9 cellular contexts compared by ENCODE assay signal in genomic region chr9:98380065-98380681, GRCh38.
DNase-seq lines count a peak whose midpoint lies in the region; ATAC-seq and TF ChIP-seq lines count a peak whose summit lies in the region.
"Had no signal": no experiment of that assay in that cellular context is flagged by ENCODE, and none has a peak within 500 bp of the region (broad histone marks: within the 10 kb centered on the region; RNA-seq: fewer than 3 reads in every experiment).

No MANE protein-coding gene starts in this region.

- peaks cover 2% of the 10 kb centered on the region for H3K4me1 ChIP-seq in mammary epithelial cell (ENCODE audit: insufficient read depth, low read length)
- H3K4me1 ChIP-seq in upper lobe of left lung: peaks cover 0 to 9% (median 4%) of the 10 kb centered on the region in 4 donors
- no peaks in the 10 kb centered on the region for H3K4me1 ChIP-seq in MM.1S (ENCODE audit: low read length)

- in situ Hi-C loops in mammary epithelial cell (cut with MboI; ENCODE audit: low sequenced_read_pairs in 2 of 2): no loop called here

- dilution Hi-C loops in mammary epithelial cell (cut with HindIII; ENCODE audit: low sequenced_read_pairs): no loop called here

- H3K27ac Mint-ChIP-seq in MCF 10A (ENCODE audit: low read depth, unreplicated experiment): no peak overlapping the region

- H3K9me2 ChIP-seq in MM.1S (replicated peaks; ENCODE audit: insufficient read depth, low read length): no peaks in the 10 kb centered on the region

- TF ChIP-seq EP300 in upper lobe of left lung (IDR thresholded peaks at IDR 0.05): no peak

- H2AFZ ChIP-seq in mammary epithelial cell (ENCODE audit: low read depth, low read length) (peak overlapping the region; percentile 63), MM.1S (ENCODE audit: low read length) (no peak overlapping the region)

- ATAC-seq in upper lobe of left lung (ENCODE audit: low FRiP score in 2 of 2) (peak; percentile 16 to 35), GM18909 (IDR thresholded peaks at IDR 0.05; ENCODE audit: poor library complexity, unreplicated experiment) (no peak)

- H3K27ac ChIP-seq in mammary epithelial cell (ENCODE audit: insufficient read depth, low read depth, low read length): no peak overlapping the region
- H3K27ac ChIP-seq in upper lobe of left lung: no peak overlapping the region
- no peak overlapping the region for H3K27ac ChIP-seq in MM.1S (ENCODE audit: low read length)

- no peak overlapping the region for H3K4me3 Mint-ChIP-seq in MCF 10A (ENCODE audit: unreplicated experiment)
- H3K4me3 Mint-ChIP-seq: CD4-positive, CD25-positive, alpha-beta regulatory T cell had no signal

- TF ChIP-seq CTCF in mammary epithelial cell (conservative IDR thresholded peaks at IDR 0.05 in 1 of 2, IDR thresholded peaks at IDR 0.05 in 1 of 2; ENCODE audit: extremely low read depth in 1 of 2, insufficient read depth in 1 of 2, low read depth in 1 of 2, low read length in 2 of 2) (no peak), MCF 10A (IDR thresholded peaks at IDR 0.05; ENCODE audit: unreplicated experiment) (no peak), fibroblast of pulmonary artery (IDR thresholded peaks at IDR 0.05; ENCODE audit: low read length, missing control alignments) (no peak), upper lobe of left lung (IDR thresholded peaks at IDR 0.05) (no peak), MM.1S (IDR thresholded peaks at IDR 0.05; ENCODE audit: low read length) (no peak)

- no peak for DNase-seq in mammary epithelial cell
- no peak for DNase-seq in MCF 10A (ENCODE audit: unreplicated experiment)
- DNase-seq in NCI-H226: peak; percentile 51
- peak; percentile 83 for DNase-seq in fibroblast of pulmonary artery (ENCODE audit: low read depth)
- DNase-seq in upper lobe of left lung: no peak
- DNase-seq in MM.1S: no peak
- DNase-seq in cerebellum (ENCODE audit: low spot score): no peak
- DNase-seq: CD4-positive, CD25-positive, alpha-beta regulatory T cell had no signal

- H3K9me3 ChIP-seq in mammary epithelial cell (replicated peaks; ENCODE audit: insufficient read depth, low read length) (no peaks in the 10 kb centered on the region), upper lobe of left lung (no peaks in the 10 kb centered on the region), MM.1S (replicated peaks; ENCODE audit: insufficient read depth, low read length) (no peaks in the 10 kb centered on the region)

- POLR2A ChIA-PET in MCF 10A (lab: Yijun Ruan, JAX): interaction anchor here (0.5 to 0.9 kb wide), 2 partner anchors 17 to 165 kb away, joined by 3 read pairs; no protein-coding TSS in a partner anchor

- no peaks in the 10 kb centered on the region for H3K36me3 Mint-ChIP-seq in MCF 10A (ENCODE audit: insufficient read depth, unreplicated experiment)
- H3K36me3 Mint-ChIP-seq: CD4-positive, CD25-positive, alpha-beta regulatory T cell had no signal

- WGBS in mammary epithelial cell (ENCODE audit: low coverage, missing lambda C conversion rate): 73% methylated on average over 11 of the region's 19 CpGs
- 47 to 61% methylated on average over 7 to 19 of the region's 19 CpGs for WGBS in upper lobe of left lung, 2 donors

- no peak overlapping the region for H3K4me2 ChIP-seq in mammary epithelial cell (ENCODE audit: insufficient read depth, low read depth, low read length)
- no peak overlapping the region for H3K4me2 ChIP-seq in MM.1S (ENCODE audit: low read depth, low read length)

- no peaks in the 10 kb centered on the region for H3K36me3 ChIP-seq in mammary epithelial cell (ENCODE audit: insufficient read depth, low read length)
- H3K36me3 ChIP-seq in upper lobe of left lung: no peaks in the 10 kb centered on the region
- H3K36me3 ChIP-seq in MM.1S (replicated peaks; ENCODE audit: insufficient read depth, low read length): no peaks in the 10 kb centered on the region

- intact Hi-C loops in mammary epithelial cell (cut with micrococcal nuclease): no loop called here
- intact Hi-C loops in MCF 10A (cut with micrococcal nuclease): no loop called here

- no peaks in the 10 kb centered on the region for H3F3A ChIP-seq in MM.1S (ENCODE audit: insufficient read depth, low read length)

- no peaks in the 10 kb centered on the region for H3K27me3 Mint-ChIP-seq in MCF 10A (ENCODE audit: insufficient read depth, unreplicated experiment)
- H3K27me3 Mint-ChIP-seq: CD4-positive, CD25-positive, alpha-beta regulatory T cell had no signal

- H3K79me2 ChIP-seq in mammary epithelial cell (ENCODE audit: insufficient read depth, low read length) (no peaks in the 10 kb centered on the region), MM.1S (ENCODE audit: low read length) (no peaks in the 10 kb centered on the region)

- no peaks in the 10 kb centered on the region for H4K20me1 ChIP-seq in mammary epithelial cell (ENCODE audit: insufficient read depth, low read length)
- H4K20me1 ChIP-seq in MM.1S (ENCODE audit: insufficient read depth, low read length): no peaks in the 10 kb centered on the region

- no peak overlapping the region for H3K9ac ChIP-seq in mammary epithelial cell (ENCODE audit: insufficient read depth, low read length)
- H3K9ac ChIP-seq in MM.1S (ENCODE audit: low read length): no peak overlapping the region

- BruUV-seq in mammary epithelial cell (replicated peaks; lab: Mats Ljungman, UMichigan) (no TSS peak), MCF 10A (replicated peaks; lab: Mats Ljungman, UMichigan) (no TSS peak)

- H3K9me3 Mint-ChIP-seq in MCF 10A (ENCODE audit: unreplicated experiment): no peaks in the 10 kb centered on the region
- H3K9me3 Mint-ChIP-seq: CD4-positive, CD25-positive, alpha-beta regulatory T cell had no signal

- H3K4me3 ChIP-seq in mammary epithelial cell (replicated peaks in 1 of 3; ENCODE audit: insufficient read depth in 1 of 3, low read depth in 2 of 3, low read length in 3 of 3) (no peak overlapping the region), fibroblast of pulmonary artery (replicated peaks; ENCODE audit: low read depth, low read length) (no peak overlapping the region), upper lobe of left lung (no peak overlapping the region), MM.1S (ENCODE audit: low read length) (no peak overlapping the region)

- no peak for TF ChIP-seq POLR2A in upper lobe of left lung (IDR thresholded peaks at IDR 0.05)

- CTCF ChIA-PET in mammary epithelial cell (lab: Charles Lee; ENCODE audit: low non-redundant PET) (no interaction called here), MCF 10A (lab: Yijun Ruan, JAX) (interaction anchor here (1.3 to 1.5 kb wide), 2 partner anchors 9 to 64 kb away, joined by 3 read pairs; no protein-coding TSS in a partner anchor)

- H3K27me3 ChIP-seq in mammary epithelial cell (ENCODE audit: insufficient read depth, low read length) (no peaks in the 10 kb centered on the region), upper lobe of left lung (no peaks in the 10 kb centered on the region), MM.1S (replicated peaks; ENCODE audit: insufficient read depth, low read length) (no peaks in the 10 kb centered on the region)

- H3K4me1 Mint-ChIP-seq in MCF 10A (ENCODE audit: insufficient read depth, unreplicated experiment): no peaks in the 10 kb centered on the region

Comparison
In these comparisons a context has a peak if more than half of its experiments do, and no peak if none do; other contexts are left out.
1. DNase-seq: peak in NCI-H226 (single experiment) and fibroblast of pulmonary artery (single experiment); none in mammary epithelial cell (single experiment), MCF 10A (single experiment), upper lobe of left lung (0 of 2), MM.1S (single experiment) and cerebellum (single experiment).